In genomic region chr11:8910662-8911039, GRCh38 we compare ENCODE assay signal across 8 cellular contexts. TPM values are rescaled to one million over a fixed set of nuclear protein-coding genes. Genes with fewer than 3 reads are reported as not detected.
DNase-seq lines count a peak whose midpoint lies in the region; ATAC-seq and TF ChIP-seq lines count a peak whose summit lies in the region.

No MANE protein-coding gene starts in this region.

- H3K36me3 ChIP-seq in ACC112 (ENCODE audit: insufficient read depth, low read length) (peaks cover 4% of the 10 kb centered on the region; the same call in 1 of the 2 replicates), psoas muscle (ENCODE audit: insufficient read depth in 1 of 2, low read depth in 1 of 2) (peaks cover 3 to 15% of the 10 kb centered on the region in 2 donors)

- no peak for TF ChIP-seq CTCF in RWPE1 (conservative IDR thresholded peaks at IDR 0.05; ENCODE audit: low read depth)
- no peak for TF ChIP-seq CTCF in fibroblast of pulmonary artery (IDR thresholded peaks at IDR 0.05; ENCODE audit: low read length, missing control alignments)
- TF ChIP-seq CTCF in psoas muscle (IDR thresholded peaks at IDR 0.05): no peak

- DNase-seq in RWPE1 (ENCODE audit: low spot score) (no peak), fibroblast of pulmonary artery (ENCODE audit: low read depth) (no peak), psoas muscle (no peak), SHP77 treated with DMSO at 0.1 percent for 48 hours (lab: John Stamatoyannopoulos, UW) (no peak)
- no peak for DNase-seq in effector CD4-positive, alpha-beta T cell
- DNase-seq in stimulated activated CD4-positive, alpha-beta T cell treated with anti-CD3 and anti-CD28 coated beads, Interleukin-12 subunit alpha, Interleukin-12 subunit beta, amount 100 ng/mL, for 4 hours: no peak

- peak overlapping the region; percentile 86 for H2AFZ ChIP-seq in ACC112 (ENCODE audit: low read length, unreplicated experiment)

- CTCF ChIA-PET in RWPE1 (lab: Yijun Ruan, JAX): no interaction called here

- H3K27ac ChIP-seq in ACC112 (ENCODE audit: low read depth, low read length) (no peak overlapping the region), RWPE1 (peak overlapping the region; percentile 88), psoas muscle (no peak overlapping the region)

- H3K4me3 ChIP-seq in ACC112 (ENCODE audit: low read depth, low read length) (peak overlapping the region; percentile 89), fibroblast of pulmonary artery (replicated peaks; ENCODE audit: low read depth, low read length) (peak overlapping the region; percentile 82), psoas muscle (peak overlapping the region; percentile 99)

- H3K27me3 ChIP-seq in ACC112 (ENCODE audit: insufficient read depth, low read length): no peaks in the 10 kb centered on the region
- no peaks in the 10 kb centered on the region for H3K27me3 ChIP-seq in psoas muscle (ENCODE audit: insufficient read depth in 3 of 3, low read length in 2 of 3)

- POLR2A ChIA-PET in RWPE1 (lab: Yijun Ruan, JAX; ENCODE audit: low non-redundant PET): no interaction called here

- H3K9me3 ChIP-seq in psoas muscle: no peaks in the 10 kb centered on the region

- H3K4me1 ChIP-seq in ACC112 (ENCODE audit: control insufficient read depth, insufficient read depth, low read length, unreplicated experiment) (peaks cover 38% of the 10 kb centered on the region), psoas muscle (peaks cover 21% of the 10 kb centered on the region)

- WGBS in psoas muscle, 3 donors: 0 to 2% (median 1%) methylated on average over 10 to 22 of the region's 22 CpGs

- intact Hi-C loops in psoas muscle (cut with DNase I): loop anchor here (5.0 to 10.0 kb wide), 2 partner anchors 218 to 224 kb away; no protein-coding TSS in a partner anchor

- H3K79me2 ChIP-seq in ACC112 (ENCODE audit: control insufficient read depth, insufficient read depth, low read length, unreplicated experiment): peaks cover 26% of the 10 kb centered on the region

- ATAC-seq in GM21619 (IDR thresholded peaks at IDR 0.05; ENCODE audit: unreplicated experiment): peak; percentile 14
- ATAC-seq in psoas muscle: peak; percentile 7 to 27 (median 16)

RNA-seq across cellular contexts. Expression of gene AKIP1, which starts 0.3 kb away (rescaled TPM):
- total RNA-seq in psoas muscle: 10 to 100 TPM; 11.3 to 22.7 (median 16.5) TPM
- polyA plus RNA-seq in psoas muscle: 10 to 100 TPM; 18.8 to 30.2 (median 21.6) TPM

RNA-seq across cellular contexts. Expression of gene C11orf16, which starts 22.1 kb away (rescaled TPM):
- total RNA-seq in psoas muscle: not detected
- not detected for polyA plus RNA-seq in psoas muscle

RNA-seq across cellular contexts. Expression of gene ASCL3, which starts 32.2 kb away (rescaled TPM):
- not detected for total RNA-seq in psoas muscle
- not detected for polyA plus RNA-seq in psoas muscle

RNA-seq across cellular contexts. Expression of gene TMEM9B, which starts 53.6 kb away (rescaled TPM):
- 10 to 100 TPM; 32.1 to 54.5 (median 36.0) TPM for total RNA-seq in psoas muscle
- 10 to 100 TPM; 40.7 to 83.4 (median 73.3) TPM for polyA plus RNA-seq in psoas muscle
